Comparison of ENCODE assay signal across 25 cellular contexts in the genomic region with DNA sequence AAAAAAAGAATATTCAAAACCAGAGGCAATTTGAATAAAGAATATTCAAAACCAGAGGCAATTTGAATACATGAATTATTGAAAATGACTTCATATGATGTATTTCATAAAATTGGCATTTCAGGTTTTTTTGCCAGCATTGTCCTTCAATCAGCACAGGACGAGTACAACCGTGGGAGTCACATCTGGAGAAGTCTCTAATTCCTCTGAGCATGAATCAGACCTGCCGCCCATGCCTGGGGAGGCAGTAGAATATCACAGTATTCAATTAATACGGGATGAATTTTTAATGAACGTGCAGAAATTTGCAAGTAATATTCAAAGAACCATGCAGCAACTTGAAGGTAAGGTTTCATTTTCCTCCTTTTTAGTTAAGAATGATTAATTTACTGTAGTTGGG. TPM values are rescaled to one million over a fixed set of nuclear protein-coding genes. Genes with fewer than 3 reads are reported as not detected.
"Had no signal": no experiment of that assay in that cellular context is flagged by ENCODE, and none has a peak within 500 bp of the region (broad histone marks: within the 10 kb centered on the region; RNA-seq: fewer than 3 reads in every experiment).

No MANE protein-coding gene starts in this region.

- H3K36me3 Mint-ChIP-seq: natural killer cell treated with Interleukin-12 subunit alpha and Interleukin-12 subunit beta and Interleukin-15 and Interleukin-18, amount 100 ng/mL, for 72 hours; stimulated activated effector memory CD8-positive, alpha-beta T cell treated with anti-CD3 and anti-CD28 coated beads, Interleukin-12 subunit alpha, Interleukin-12 subunit beta, amount 100 ng/mL, for 72 hours had no signal

- H3K27ac ChIP-seq: left ventricle myocardium inferior, ovary, skin epidermis, suprapubic skin, thoracic aorta, tibial artery, upper lobe of right lung had no signal

- H3K4me1 ChIP-seq: left ventricle myocardium inferior, suprapubic skin, tibial artery, upper lobe of right lung had no signal

- H3K9me3 ChIP-seq: mucosa of descending colon, ovary, suprapubic skin, thoracic aorta, tibial artery, upper lobe of right lung had no signal

- DNase-seq: islet precursor cell; left ventricle myocardium inferior; midbrain; mucosa of descending colon; naive thymus-derived CD4-positive, alpha-beta T cell; ovary; retina; right cardiac atrium; stimulated activated CD4-positive, alpha-beta T cell treated with anti-CD3 and anti-CD28 coated beads, Interleukin-12 subunit alpha, Interleukin-12 subunit beta, amount 100 ng/mL, for 4 hours; stimulated activated CD4-positive, alpha-beta T cell treated with anti-CD3 and anti-CD28 coated beads, Interleukin-15, amount 100 ng/mL, for 24 hours; stimulated activated CD4-positive, alpha-beta T cell treated with anti-CD3 and anti-CD28 coated beads, Interleukin-2, amount 100 ng/mL, for 24 hours; stimulated activated CD4-positive, alpha-beta T cell treated with anti-CD3 and anti-CD28 coated beads, Interleukin-4, amount 100 ng/mL, for 24 hours; stimulated activated naive CD4-positive, alpha-beta T cell; tibial artery; trophoblast cell; upper lobe of right lung had no signal

- H3K27me3 ChIP-seq: ovary, suprapubic skin, tibial artery, upper lobe of right lung had no signal

- H3K27ac Mint-ChIP-seq: memory B cell; naive thymus-derived CD4-positive, alpha-beta T cell; natural killer cell treated with Interleukin-12 subunit alpha and Interleukin-12 subunit beta and Interleukin-15 and Interleukin-18, amount 100 ng/mL, for 72 hours; progenitor cell of endocrine pancreas; stimulated activated effector memory CD8-positive, alpha-beta T cell treated with anti-CD3 and anti-CD28 coated beads, Interleukin-12 subunit alpha, Interleukin-12 subunit beta, amount 100 ng/mL, for 72 hours; stimulated activated naive CD8-positive, alpha-beta T cell treated with anti-CD3 and anti-CD28 coated beads, Interleukin-15, Interleukin-2, amounts not matched to agents 100 ng/mL and 50 ng/mL, for 24 hours had no signal

- H3K4me1 Mint-ChIP-seq: memory B cell; naive thymus-derived CD4-positive, alpha-beta T cell; stimulated activated effector memory CD8-positive, alpha-beta T cell treated with anti-CD3 and anti-CD28 coated beads, Interleukin-12 subunit alpha, Interleukin-12 subunit beta, amount 100 ng/mL, for 72 hours had no signal

- H3K4me3 Mint-ChIP-seq: memory B cell; naive thymus-derived CD4-positive, alpha-beta T cell; natural killer cell treated with Interleukin-12 subunit alpha and Interleukin-12 subunit beta and Interleukin-15 and Interleukin-18, amount 100 ng/mL, for 72 hours; stimulated activated effector memory CD8-positive, alpha-beta T cell treated with anti-CD3 and anti-CD28 coated beads, Interleukin-12 subunit alpha, Interleukin-12 subunit beta, amount 100 ng/mL, for 72 hours; stimulated activated naive CD8-positive, alpha-beta T cell treated with anti-CD3 and anti-CD28 coated beads, Interleukin-15, Interleukin-2, amounts not matched to agents 100 ng/mL and 50 ng/mL, for 24 hours had no signal

- H3K4me3 ChIP-seq: left ventricle myocardium inferior, lung, mucosa of descending colon, ovary, skin epidermis, suprapubic skin, thoracic aorta, tibial artery, upper lobe of right lung had no signal

- H3K36me3 ChIP-seq: left ventricle myocardium inferior, ovary, suprapubic skin, thoracic aorta, tibial artery, upper lobe of right lung had no signal

- H3K27me3 Mint-ChIP-seq: stimulated activated naive CD8-positive, alpha-beta T cell treated with anti-CD3 and anti-CD28 coated beads, Interleukin-15, Interleukin-2, amounts not matched to agents 100 ng/mL and 50 ng/mL, for 24 hours had no signal

- H3K9me3 Mint-ChIP-seq: natural killer cell treated with Interleukin-12 subunit alpha and Interleukin-12 subunit beta and Interleukin-15 and Interleukin-18, amount 100 ng/mL, for 72 hours; stimulated activated naive CD8-positive, alpha-beta T cell treated with anti-CD3 and anti-CD28 coated beads, Interleukin-15, Interleukin-2, amounts not matched to agents 100 ng/mL and 50 ng/mL, for 24 hours had no signal

RNA-seq across cellular contexts. Expression of gene DNAH10, which starts 18.9 kb away (rescaled TPM):
- total RNA-seq: left ventricle myocardium inferior had no signal
